In genomic region chr15:67185051-67185450, GRCh38 we compare ENCODE assay signal across 12 cellular contexts.
DNase-seq lines count a peak whose midpoint lies in the region; ATAC-seq and TF ChIP-seq lines count a peak whose summit lies in the region.
"Had no signal": no experiment of that assay in that cellular context is flagged by ENCODE, and none has a peak within 500 bp of the region (broad histone marks: within the 10 kb centered on the region; RNA-seq: fewer than 3 reads in every experiment).

No MANE protein-coding gene starts in this region.

- no peak overlapping the region for H2BK15ac ChIP-seq in mesenchymal stem cell (ENCODE audit: low read depth, poor library complexity, severe bottlenecking)

- in situ Hi-C loops in transverse colon (cut with MboI; ENCODE audit: low pct_ligation_motif_present in 1 of 4, low pct_unique_long_range_greater_than_20kb in 1 of 4, low sequenced_read_pairs in 3 of 4): no loop called here

- no peaks in the 10 kb centered on the region for H3K27me3 Mint-ChIP-seq in WTC11 (ENCODE audit: low read depth)

- no peak overlapping the region for H2AFZ ChIP-seq in mesenchymal stem cell (ENCODE audit: low read depth, low read length)

- no peak overlapping the region for H3K4ac ChIP-seq in mesenchymal stem cell (ENCODE audit: low read depth in 1 of 2, low read length in 2 of 2)

- peak overlapping the region; percentile 37 to 70 for H3K27ac Mint-ChIP-seq in activated naive CD4-positive, alpha-beta T cell treated with anti-CD3 and anti-CD28 coated beads, Interleukin-2, amount 50 U/mL, for 72 hours
- peak overlapping the region; percentile 39 for H3K27ac Mint-ChIP-seq in WTC11

- no peak overlapping the region for H3K4me3 ChIP-seq in mesenchymal stem cell (ENCODE audit: insufficient read depth in 1 of 2, low read depth in 1 of 2, low read length in 2 of 2)
- H3K4me3 ChIP-seq in transverse colon: no peak overlapping the region
- H3K4me3 ChIP-seq: cardiac muscle cell, skin epidermis had no signal

- no peak overlapping the region for H4K8ac ChIP-seq in mesenchymal stem cell (ENCODE audit: low read length)

- H2AK5ac ChIP-seq in mesenchymal stem cell (ENCODE audit: low read length, severe bottlenecking): no peak overlapping the region

- H3K4me1 Mint-ChIP-seq in WTC11: no peaks in the 10 kb centered on the region

- no peak overlapping the region for H3K27ac ChIP-seq in mesenchymal stem cell (ENCODE audit: low read length, poor library complexity, severe bottlenecking)
- peak overlapping the region in 3 of 4 donors; percentile 25 to 78 (median 63) for H3K27ac ChIP-seq in transverse colon
- H3K27ac ChIP-seq: cardiac muscle cell had no signal

- no peak for DNase-seq in activated naive CD4-positive, alpha-beta T cell treated with anti-CD3 and anti-CD28 coated beads, Interleukin-2, amount 50 U/mL, for 72 hours (ENCODE audit: low spot score in 2 of 2)
- DNase-seq in activated naive CD4-positive, alpha-beta T cell treated with Interleukin-2 at 50 U/mL for 16 hours: no peak
- DNase-seq in WTC11 (ENCODE audit: low spot score) (no peak), mesenchymal stem cell (no peak), transverse colon (no peak), SHP77 treated with DMSO at 0.1 percent for 48 hours (lab: John Stamatoyannopoulos, UW) (no peak), EL (no peak)
- DNase-seq: erythroblast, NCI-H524 had no signal

- POLR2A ChIA-PET in WTC11 (lab: Charles Lee): no interaction called here

- no peak overlapping the region for H3K23ac ChIP-seq in mesenchymal stem cell (ENCODE audit: low read length in 2 of 2)

- ATAC-seq in activated naive CD4-positive, alpha-beta T cell treated with anti-CD3 and anti-CD28 coated beads, Interleukin-2, amount 50 U/mL, for 72 hours: no peak
- ATAC-seq in WTC11 (no peak), HG02610 (IDR thresholded peaks at IDR 0.05; ENCODE audit: unreplicated experiment) (no peak)

- H2BK5ac ChIP-seq in mesenchymal stem cell (ENCODE audit: low read depth, low read length, poor library complexity, severe bottlenecking): no peak overlapping the region

- peaks cover 7 to 45% of the 10 kb centered on the region in 2 donors for H3K36me3 Mint-ChIP-seq in activated naive CD4-positive, alpha-beta T cell treated with anti-CD3 and anti-CD28 coated beads, Interleukin-2, amount 50 U/mL, for 72 hours
- peaks cover 35% of the 10 kb centered on the region for H3K36me3 Mint-ChIP-seq in WTC11

- H3K9me3 Mint-ChIP-seq in activated naive CD4-positive, alpha-beta T cell treated with anti-CD3 and anti-CD28 coated beads, Interleukin-2, amount 50 U/mL, for 72 hours: no peaks in the 10 kb centered on the region
- H3K9me3 Mint-ChIP-seq in WTC11: no peaks in the 10 kb centered on the region

- intact Hi-C loops in transverse colon (cut with DNase I; ENCODE audit: low total_unique reads): loop anchor here (10.0 kb wide), 2 partner anchors 60 to 120 kb away; partner anchors contain the start of gene SMAD3

- peaks cover 4% of the 10 kb centered on the region for H3K79me1 ChIP-seq in mesenchymal stem cell (replicated peaks; ENCODE audit: low read length, poor library complexity, severe bottlenecking)

- H3K36me3 ChIP-seq in mesenchymal stem cell (ENCODE audit: control insufficient read depth in 1 of 2, insufficient read depth in 2 of 2, low read depth in 1 of 2, low read length in 2 of 2) (peaks cover 55 to 74% of the 10 kb centered on the region in 2 experiments), transverse colon (no peaks in the 10 kb centered on the region)

- H2BK120ac ChIP-seq in mesenchymal stem cell (ENCODE audit: low read depth, low read length): no peak overlapping the region

- no peaks in the 10 kb centered on the region for H3K9me3 ChIP-seq in mesenchymal stem cell (ENCODE audit: control insufficient read depth, low read length)
- no peaks in the 10 kb centered on the region for H3K9me3 ChIP-seq in transverse colon

- H3K27me3 ChIP-seq in mesenchymal stem cell (ENCODE audit: control insufficient read depth in 1 of 2, insufficient read depth in 1 of 2, low read length in 2 of 2) (no peaks in the 10 kb centered on the region), transverse colon (no peaks in the 10 kb centered on the region)
- H3K27me3 ChIP-seq: cardiac muscle cell had no signal

- H4K91ac ChIP-seq in mesenchymal stem cell (ENCODE audit: low read length): no peak overlapping the region

- H2BK12ac ChIP-seq in mesenchymal stem cell (ENCODE audit: low read length in 2 of 2): no peak overlapping the region

- TF ChIP-seq POLR2A in transverse colon (IDR thresholded peaks at IDR 0.05): no peak

- H3K9ac ChIP-seq in mesenchymal stem cell (ENCODE audit: low read length): peak overlapping the region; percentile 41

- peak overlapping the region in 1 of 2 experiments; percentile 38 for H3K18ac ChIP-seq in mesenchymal stem cell (ENCODE audit: low read depth in 1 of 2, low read length in 2 of 2)

- no peak overlapping the region for H3K14ac ChIP-seq in mesenchymal stem cell (ENCODE audit: low read length in 2 of 2)

- TF ChIP-seq CTCF in WTC11 (IDR thresholded peaks at IDR 0.05) (no peak), transverse colon (IDR thresholded peaks at IDR 0.05) (no peak)

- no peak overlapping the region for H3K4me3 Mint-ChIP-seq in WTC11

- H3K4me1 ChIP-seq in mesenchymal stem cell (ENCODE audit: control insufficient read depth, insufficient read depth, low read depth, low read length): peaks cover 17% of the 10 kb centered on the region
- H3K4me1 ChIP-seq in transverse colon: peaks cover 10 to 31% (median 18%) of the 10 kb centered on the region in 4 donors

- H3K4me2 ChIP-seq in mesenchymal stem cell (ENCODE audit: low read length, poor library complexity, severe bottlenecking): no peak overlapping the region

- 96% methylated on average over 5 of the region's 6 CpGs for WGBS in mesenchymal stem cell
- 79 to 100% methylated on average over 1 to 6 of the region's 6 CpGs for WGBS in transverse colon (ENCODE audit: low coverage in 1 of 2), 2 donors

- no peak for TF ChIP-seq EP300 in transverse colon (IDR thresholded peaks at IDR 0.05; ENCODE audit: low read depth)

- CTCF ChIA-PET in WTC11 (lab: Charles Lee): no interaction called here

TF ChIP-seq in WTC11, 78 proteins besides CTCF, POLR2A, EP300 and RAD21 (continues in another document):
- TF ChIP-seq E2F5 (CRISPR knock-in tag; IDR thresholded peaks at IDR 0.05) (no peak), KAT7 (CRISPR knock-in tag; IDR thresholded peaks at IDR 0.05; ENCODE audit: borderline replicate concordance) (no peak), IRF1 (CRISPR knock-in tag; IDR thresholded peaks at IDR 0.05) (no peak), FOXK1 (CRISPR knock-in tag; IDR thresholded peaks at IDR 0.05) (no peak), ARID4B (CRISPR knock-in tag; IDR thresholded peaks at IDR 0.05; ENCODE audit: borderline replicate concordance) (no peak), PRRX2 (CRISPR knock-in tag; IDR thresholded peaks at IDR 0.05) (no peak), SOX15 (CRISPR knock-in tag; IDR thresholded peaks at IDR 0.05) (no peak), GABPB1 (CRISPR knock-in tag; IDR thresholded peaks at IDR 0.05) (no peak)
